In the genomic region with DNA sequence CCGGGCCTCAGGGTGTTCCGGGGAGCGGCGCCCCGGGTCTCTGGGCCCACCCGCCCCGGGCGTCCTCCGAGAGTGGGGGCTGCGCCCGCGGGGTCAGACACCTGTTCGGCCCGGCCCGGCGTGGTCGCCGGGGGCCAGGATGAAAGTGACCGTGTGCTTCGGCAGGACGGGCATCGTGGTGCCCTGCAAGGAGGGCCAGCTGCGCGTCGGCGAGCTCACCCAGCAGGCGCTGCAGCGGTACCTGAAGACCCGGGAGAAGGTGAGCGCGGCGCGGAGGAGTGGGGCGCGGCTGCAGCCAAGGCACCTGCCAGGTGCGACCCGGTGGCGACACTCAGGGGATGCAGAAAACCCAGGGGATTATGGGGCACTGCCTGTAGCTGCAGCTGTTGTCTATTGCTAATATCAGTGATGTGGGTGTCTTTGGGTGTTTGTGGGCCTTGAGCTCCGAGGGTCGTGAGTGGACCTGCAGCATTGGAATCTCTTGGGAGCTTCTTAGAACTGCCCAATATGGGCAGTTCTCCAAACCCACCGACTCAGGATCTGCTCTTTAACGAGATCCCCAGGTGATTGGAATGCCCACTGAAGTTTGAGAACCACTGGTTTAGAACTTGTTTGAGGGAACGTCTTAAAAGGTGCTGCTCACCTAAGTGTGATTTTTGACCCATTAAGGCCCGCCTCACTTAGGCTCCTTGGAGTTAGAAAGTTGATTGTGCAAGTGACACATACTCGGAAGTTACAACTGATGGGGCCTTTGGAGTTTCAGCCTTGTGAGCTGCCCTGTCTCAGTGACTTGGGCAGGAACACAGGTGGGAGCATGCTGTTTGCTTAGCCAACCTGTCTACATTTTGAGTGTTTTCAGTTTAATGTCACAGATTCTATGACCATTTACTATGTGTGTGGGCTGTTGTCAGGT, we compare ENCODE assay signal across 8 cellular contexts. TPM values are rescaled to one million over a fixed set of nuclear protein-coding genes. Genes with fewer than 3 reads are reported as not detected.
A peak's percentile ranks its signal among the peaks of the same experiment; 100 is the strongest.
DNase-seq lines count a peak whose midpoint lies in the region; TF ChIP-seq lines count a peak whose summit lies in the region.

No MANE protein-coding gene starts in this region.

- no peak for TF ChIP-seq CTCF in GM13977 (IDR thresholded peaks at IDR 0.05; ENCODE audit: extremely low read depth, insufficient read depth, missing control alignments)

- H3K4me3 ChIP-seq in iPS-11a (ENCODE audit: low read depth, low read length) = peak overlapping the region; percentile 58
- peak overlapping the region; percentile 74 for H3K4me3 ChIP-seq in skeletal muscle cell (ENCODE audit: low read depth, low read length)

- H3K27ac Mint-ChIP-seq in activated T-helper 2 cell treated with anti-CD3 and anti-CD28 coated beads, Interferon-gamma antibody, Interleukin-2, Interleukin-4, amounts not matched to agents 10 μg/mL and 5 μg/mL and 100 μg/mL, durations not matched to agents 14 hours and 24 hours and 36 hours = no peak overlapping the region

- peak; percentile 1 to 4 for DNase-seq in activated CD4-positive, alpha-beta T cell treated with anti-CD3 and anti-CD28 coated beads, Interleukin-2, amount 50 U/mL, for 48 hours
- DNase-seq in activated CD4-positive, alpha-beta T cell treated with anti-CD3 and anti-CD28 coated beads, Interleukin-2, amount 50 U/mL, for 4 hours = no peak
- peak; percentile 15 for DNase-seq in HuH-7.5 (ENCODE audit: low spot score)
- DNase-seq in activated T-helper 2 cell treated with anti-CD3 and anti-CD28 coated beads, Interferon-gamma antibody, Interleukin-2, Interleukin-4, amounts not matched to agents 10 μg/mL and 5 μg/mL and 100 μg/mL, durations not matched to agents 14 hours and 24 hours and 36 hours (ENCODE audit: low spot score) = no peak
- DNase-seq in skeletal muscle cell (ENCODE audit: low read depth) = no peak
- no peak for DNase-seq in D341Med (ENCODE audit: low spot score)
- DNase-seq in GM13977 (ENCODE audit: low spot score) = no peak

- no peaks in the 10 kb centered on the region for H3K36me3 Mint-ChIP-seq in activated T-helper 2 cell treated with anti-CD3 and anti-CD28 coated beads, Interferon-gamma antibody, Interleukin-2, Interleukin-4, amounts not matched to agents 10 μg/mL and 5 μg/mL and 100 μg/mL, durations not matched to agents 14 hours and 24 hours and 36 hours (ENCODE audit: low read depth)

- H3K4me1 Mint-ChIP-seq in activated T-helper 2 cell treated with anti-CD3 and anti-CD28 coated beads, Interferon-gamma antibody, Interleukin-2, Interleukin-4, amounts not matched to agents 10 μg/mL and 5 μg/mL and 100 μg/mL, durations not matched to agents 14 hours and 24 hours and 36 hours (ENCODE audit: low read depth) = peaks cover 9% of the 10 kb centered on the region

- H3K4me3 Mint-ChIP-seq in activated T-helper 2 cell treated with anti-CD3 and anti-CD28 coated beads, Interferon-gamma antibody, Interleukin-2, Interleukin-4, amounts not matched to agents 10 μg/mL and 5 μg/mL and 100 μg/mL, durations not matched to agents 14 hours and 24 hours and 36 hours (ENCODE audit: low read depth) = peak overlapping the region; percentile 71

- no peaks in the 10 kb centered on the region for H3K9me3 Mint-ChIP-seq in activated T-helper 2 cell treated with anti-CD3 and anti-CD28 coated beads, Interferon-gamma antibody, Interleukin-2, Interleukin-4, amounts not matched to agents 10 μg/mL and 5 μg/mL and 100 μg/mL, durations not matched to agents 14 hours and 24 hours and 36 hours

- H3K27me3 Mint-ChIP-seq in activated T-helper 2 cell treated with anti-CD3 and anti-CD28 coated beads, Interferon-gamma antibody, Interleukin-2, Interleukin-4, amounts not matched to agents 10 μg/mL and 5 μg/mL and 100 μg/mL, durations not matched to agents 14 hours and 24 hours and 36 hours (ENCODE audit: low read depth) = peaks cover 57% of the 10 kb centered on the region

- in situ Hi-C loops in GM13977 (cut with MboI; ENCODE audit: low pct_unique_long_range_greater_than_20kb, low sequenced_read_pairs, unreplicated experiment) = no loop called here

- intact Hi-C loops in activated T-helper 2 cell treated with anti-CD3 and anti-CD28 coated beads, Interferon-gamma antibody, Interleukin-2, Interleukin-4, amounts not matched to agents 10 μg/mL and 5 μg/mL and 100 μg/mL, durations not matched to agents 14 hours and 24 hours and 36 hours (cut with micrococcal nuclease) = no loop called here

RNA-seq across cellular contexts. Expression of gene PARD3B, which starts 0.8 kb away (rescaled TPM):
- 0.09 and 0.39 TPM in 2 replicates for total RNA-seq in activated T-helper 2 cell treated with anti-CD3 and anti-CD28 coated beads, Interferon-gamma antibody, Interleukin-2, Interleukin-4, amounts not matched to agents 10 μg/mL and 5 μg/mL and 100 μg/mL, durations not matched to agents 14 hours and 24 hours and 36 hours

Comparison
In these comparisons a context has a peak if more than half of its experiments do, and no peak if none do; other contexts are left out.
1. DNase-seq: peak in activated CD4-positive, alpha-beta T cell treated with anti-CD3 and anti-CD28 coated beads, Interleukin-2, amount 50 U/mL, for 48 hours (2 of 2) and HuH-7.5 (single experiment); none in activated CD4-positive, alpha-beta T cell treated with anti-CD3 and anti-CD28 coated beads, Interleukin-2, amount 50 U/mL, for 4 hours (0 of 2), activated T-helper 2 cell treated with anti-CD3 and anti-CD28 coated beads, Interferon-gamma antibody, Interleukin-2, Interleukin-4, amounts not matched to agents 10 μg/mL and 5 μg/mL and 100 μg/mL, durations not matched to agents 14 hours and 24 hours and 36 hours (single experiment), skeletal muscle cell (single experiment), D341Med (single experiment) and GM13977 (single experiment).